ENCODE assay signal across 30 cellular contexts in the genomic region with DNA sequence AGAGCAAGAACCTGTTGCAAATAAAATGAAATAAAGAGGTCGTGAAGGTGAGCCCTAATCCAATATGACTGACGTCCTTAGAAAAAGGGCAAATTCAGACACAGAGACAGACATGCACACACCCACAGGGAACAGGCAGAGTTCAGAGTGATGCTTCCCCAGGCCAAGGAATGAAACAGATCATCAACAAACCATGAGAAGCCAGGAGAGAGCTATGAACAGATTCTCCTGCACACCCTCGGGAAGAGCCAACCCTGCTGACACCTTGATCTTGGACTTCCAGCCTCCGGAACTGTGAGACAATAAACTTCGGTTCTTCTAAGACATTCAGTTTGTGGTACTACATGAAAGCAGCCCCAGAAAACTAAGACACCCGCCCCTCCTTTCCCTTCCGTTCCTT.
DNase-seq lines count a peak whose midpoint lies in the region; ATAC-seq and TF ChIP-seq lines count a peak whose summit lies in the region.
"Had no signal": no experiment of that assay in that cellular context is flagged by ENCODE, and none has a peak within 500 bp of the region (broad histone marks: within the 10 kb centered on the region; RNA-seq: fewer than 3 reads in every experiment).

No MANE protein-coding gene starts in this region.

- TF ChIP-seq POLR2A in suprapubic skin (IDR thresholded peaks at IDR 0.05) = no peak

- no peaks in the 10 kb centered on the region for H3K27me3 Mint-ChIP-seq in activated T-cell treated with anti-CD3 and anti-CD28 coated beads, Interleukin-2, amount 50 U/mL, for 72 hours (ENCODE audit: low read depth)
- H3K27me3 Mint-ChIP-seq in effector memory CD8-positive, alpha-beta T cell = no peaks in the 10 kb centered on the region
- no peaks in the 10 kb centered on the region for H3K27me3 Mint-ChIP-seq in HFFc6 (ENCODE audit: insufficient read depth)
- H3K27me3 Mint-ChIP-seq: activated B cell treated with CpG ODN at 0.5 μM for 24 hours, memory B cell had no signal

- DNase-seq in activated T-cell treated with anti-CD3 and anti-CD28 coated beads, Interleukin-2, amount 50 U/mL, for 72 hours = no peak
- no peak for DNase-seq in activated T-cell treated with anti-CD3 and anti-CD28 coated beads, Interleukin-2, amount 50 U/mL, for 48 hours
- DNase-seq in MM.1S (no peak), suprapubic skin (ENCODE audit: low spot score in 2 of 2) (no peak), HPDE6-E6E7 (ENCODE audit: extremely low spot score) (no peak), HFFc6 (no peak)
- DNase-seq in effector memory CD8-positive, alpha-beta T cell = no peak
- DNase-seq: activated B cell treated with CpG ODN at 0.5 μM for 24 hours; activated effector memory CD4-positive, alpha-beta T cell treated with anti-CD3 and anti-CD28 coated beads, Interleukin-2, amount 50 U/mL, for 16 hours; amniotic stem cell; caudate nucleus; DMS153; dorsolateral prefrontal cortex; foreskin melanocyte; GF-D8; hypothalamus; kidney; NCI-H1048; NCI-H1930; NCI-H345; pancreas; right cardiac atrium; stimulated activated CD4-positive, alpha-beta T cell treated with anti-CD3 and anti-CD28 coated beads, Interleukin-15, amount 100 ng/mL, for 24 hours; T1000 had no signal

- peaks cover 0 to 3% of the 10 kb centered on the region in 2 donors for H3K36me3 Mint-ChIP-seq in activated T-cell treated with anti-CD3 and anti-CD28 coated beads, Interleukin-2, amount 50 U/mL, for 72 hours (ENCODE audit: insufficient read depth in 2 of 2)
- H3K36me3 Mint-ChIP-seq in effector memory CD8-positive, alpha-beta T cell (ENCODE audit: insufficient read depth) = no peaks in the 10 kb centered on the region
- H3K36me3 Mint-ChIP-seq in HFFc6 (ENCODE audit: low read depth) = peaks cover 6% of the 10 kb centered on the region; the same call in 1 of the 2 replicates
- H3K36me3 Mint-ChIP-seq: memory B cell had no signal

- no peak for TF ChIP-seq EP300 in suprapubic skin (IDR thresholded peaks at IDR 0.05)

- H3K9me3 ChIP-seq in MM.1S (replicated peaks; ENCODE audit: insufficient read depth, low read length) = no peaks in the 10 kb centered on the region
- no peaks in the 10 kb centered on the region for H3K9me3 ChIP-seq in suprapubic skin
- H3K9me3 ChIP-seq: pancreas, SJSA1 had no signal

- peak overlapping the region; percentile 83 for H3K27ac Mint-ChIP-seq in activated T-cell treated with anti-CD3 and anti-CD28 coated beads, Interleukin-2, amount 50 U/mL, for 72 hours
- peak overlapping the region; percentile 92 to 94 for H3K27ac Mint-ChIP-seq in effector memory CD8-positive, alpha-beta T cell
- H3K27ac Mint-ChIP-seq in HFFc6 = no peak overlapping the region
- H3K27ac Mint-ChIP-seq: activated B cell treated with CpG ODN at 0.5 μM for 24 hours, memory B cell had no signal

- H2AFZ ChIP-seq in MM.1S (ENCODE audit: low read length) = no peak overlapping the region

- H4K20me1 ChIP-seq in MM.1S (ENCODE audit: insufficient read depth, low read length) = no peaks in the 10 kb centered on the region

- peaks cover 32% of the 10 kb centered on the region for H3K4me1 Mint-ChIP-seq in activated T-cell treated with anti-CD3 and anti-CD28 coated beads, Interleukin-2, amount 50 U/mL, for 72 hours (ENCODE audit: low read depth)
- H3K4me1 Mint-ChIP-seq in effector memory CD8-positive, alpha-beta T cell (ENCODE audit: low read depth in 2 of 2) = peaks cover 40 to 53% of the 10 kb centered on the region in 2 donors
- H3K4me1 Mint-ChIP-seq in HFFc6 (ENCODE audit: low read depth) = peaks cover 53% of the 10 kb centered on the region

- no peaks in the 10 kb centered on the region for H3K9me3 Mint-ChIP-seq in activated T-cell treated with anti-CD3 and anti-CD28 coated beads, Interleukin-2, amount 50 U/mL, for 72 hours
- no peaks in the 10 kb centered on the region for H3K9me3 Mint-ChIP-seq in effector memory CD8-positive, alpha-beta T cell
- H3K9me3 Mint-ChIP-seq in HFFc6 = no peaks in the 10 kb centered on the region; the same call in 1 of the 2 replicates
- H3K9me3 Mint-ChIP-seq: activated B cell treated with CpG ODN at 0.5 μM for 24 hours, memory B cell had no signal

- H3K4me2 ChIP-seq in MM.1S (ENCODE audit: low read depth, low read length) = peak overlapping the region; percentile 18; the same call in 1 of the 2 replicates

- 91% methylated on average over 7 of the region's 7 CpGs for WGBS in suprapubic skin

- H3K9ac ChIP-seq in MM.1S (ENCODE audit: low read length) = no peak overlapping the region

- no peaks in the 10 kb centered on the region for H3K27me3 ChIP-seq in MM.1S (replicated peaks; ENCODE audit: insufficient read depth, low read length)
- H3K27me3 ChIP-seq in suprapubic skin = no peaks in the 10 kb centered on the region
- H3K27me3 ChIP-seq: pancreas, SJSA1 had no signal

- no peak overlapping the region for H3K4me3 ChIP-seq in MM.1S (ENCODE audit: low read length)
- H3K4me3 ChIP-seq in suprapubic skin = no peak overlapping the region
- H3K4me3 ChIP-seq: dorsolateral prefrontal cortex, GM12878, K562, pancreas, SJSA1 had no signal

- no peaks in the 10 kb centered on the region for H3K79me2 ChIP-seq in MM.1S (ENCODE audit: low read length)

- TF ChIP-seq CTCF in MM.1S (IDR thresholded peaks at IDR 0.05; ENCODE audit: low read length) (no peak), suprapubic skin (IDR thresholded peaks at IDR 0.05) (no peak), HFFc6 (IDR thresholded peaks at IDR 0.05) (no peak)

- H3K36me3 ChIP-seq in MM.1S (replicated peaks; ENCODE audit: insufficient read depth, low read length) = no peaks in the 10 kb centered on the region
- H3K36me3 ChIP-seq in suprapubic skin = no peaks in the 10 kb centered on the region
- H3K36me3 ChIP-seq: pancreas, SJSA1 had no signal

- H3K4me1 ChIP-seq in MM.1S (ENCODE audit: low read length) = peaks cover 9% of the 10 kb centered on the region
- peaks cover 23% of the 10 kb centered on the region for H3K4me1 ChIP-seq in suprapubic skin
- H3K4me1 ChIP-seq: pancreas had no signal

- peak in 1 of 2 donors; percentile 3 for ATAC-seq in activated T-cell treated with anti-CD3 and anti-CD28 coated beads, Interleukin-2, amount 50 U/mL, for 72 hours (replicated peaks in 1 of 2)
- peak; percentile 3 for ATAC-seq in effector memory CD8-positive, alpha-beta T cell (replicated peaks)
- ATAC-seq in HG03159 (IDR thresholded peaks at IDR 0.05; ENCODE audit: unreplicated experiment) = no peak
- ATAC-seq: GM12878, K562, pancreas had no signal

- no peak overlapping the region for H3K27ac ChIP-seq in MM.1S (ENCODE audit: low read length)
- H3K27ac ChIP-seq in suprapubic skin = peak overlapping the region; percentile 63
- H3K27ac ChIP-seq: C4-2B, dorsolateral prefrontal cortex, pancreas, SJSA1 had no signal

- H3K4me3 Mint-ChIP-seq in activated T-cell treated with anti-CD3 and anti-CD28 coated beads, Interleukin-2, amount 50 U/mL, for 72 hours = peak overlapping the region in 1 of 2 donors; percentile 84
- peak overlapping the region; percentile 82 to 85 for H3K4me3 Mint-ChIP-seq in effector memory CD8-positive, alpha-beta T cell
- H3K4me3 Mint-ChIP-seq in HFFc6 = no peak overlapping the region
- H3K4me3 Mint-ChIP-seq: activated B cell treated with CpG ODN at 0.5 μM for 24 hours, memory B cell had no signal

- no peaks in the 10 kb centered on the region for H3F3A ChIP-seq in MM.1S (ENCODE audit: insufficient read depth, low read length)

- H3K9me2 ChIP-seq in MM.1S (replicated peaks; ENCODE audit: insufficient read depth, low read length) = no peaks in the 10 kb centered on the region
